8 cellular contexts compared by ENCODE assay signal in genomic region chr12:109833307-109834189, GRCh38. TPM values are rescaled to one million over a fixed set of nuclear protein-coding genes. Genes with fewer than 3 reads are reported as not detected.
A peak's percentile ranks its signal among the peaks of the same experiment; 100 is the strongest.
DNase-seq lines count a peak whose midpoint lies in the region; ATAC-seq and TF ChIP-seq lines count a peak whose summit lies in the region.

TSS of gene TRPV4 (minus strand) at chr12:109833398. CDS start at chr12:109814796, 18,602 bp downstream.

- no peak for TF ChIP-seq CTCF in BJ (IDR thresholded peaks at IDR 0.05; ENCODE audit: insufficient read depth, low read depth, low read length)
- TF ChIP-seq CTCF in osteocyte (IDR thresholded peaks at IDR 0.05): no peak

- H3K27me3 Mint-ChIP-seq in osteocyte (ENCODE audit: unreplicated experiment): peaks cover 4% of the 10 kb centered on the region

- POLR2A ChIA-PET in BJ (lab: Charles Lee): no interaction called here

- intact Hi-C loops in Right ventricle myocardium superior (cut with DNase I): no loop called here

- H3K36me3 Mint-ChIP-seq in osteocyte (ENCODE audit: unreplicated experiment): no peaks in the 10 kb centered on the region

- H3K36me3 ChIP-seq in BJ (ENCODE audit: control insufficient read depth, insufficient read depth, low read length): no peaks in the 10 kb centered on the region

- DNase-seq in BJ (ENCODE audit: low read depth): no peak
- peak; percentile 45 for DNase-seq in Right ventricle myocardium superior
- DNase-seq in osteocyte (ENCODE audit: extremely low spot score, unreplicated experiment): no peak
- no peak for DNase-seq in hypothalamus (lab: John Stamatoyannopoulos, UW)
- no peak for DNase-seq in NCI-H526 treated with DMSO at 0.1 percent for 48 hours (lab: John Stamatoyannopoulos, UW)

- H3K4me3 ChIP-seq in BJ (ENCODE audit: low read depth, low read length): peak within 1 kb of the TSS; percentile 74

- H3K9me3 Mint-ChIP-seq in osteocyte (ENCODE audit: unreplicated experiment): no peaks in the 10 kb centered on the region

- H3K27ac Mint-ChIP-seq in osteocyte (ENCODE audit: unreplicated experiment): no peak within 1 kb of the TSS

- ATAC-seq in SK-N-SH treated with all-trans-retinoic acid at 6 μM for 48 hours: peak; percentile 84
- ATAC-seq in Right ventricle myocardium superior (ENCODE audit: poor library complexity): peak; percentile 74
- no peak for ATAC-seq in HG02884 (IDR thresholded peaks at IDR 0.05; ENCODE audit: unreplicated experiment)
- no peak for ATAC-seq in HG02973 (IDR thresholded peaks at IDR 0.05; ENCODE audit: unreplicated experiment)

- H3K4me1 Mint-ChIP-seq in osteocyte (ENCODE audit: unreplicated experiment): peaks cover 10% of the 10 kb centered on the region

- CTCF ChIA-PET in BJ (lab: Yijun Ruan, JAX): interaction anchor here (1.0 to 4.5 kb wide), 3 partner anchors 11 to 28 kb away, joined by 3 to 31 read pairs (median 4); no protein-coding TSS in a partner anchor

- peak within 1 kb of the TSS; percentile 71 for H3K4me3 Mint-ChIP-seq in osteocyte (ENCODE audit: unreplicated experiment)

- no peaks in the 10 kb centered on the region for H3K27me3 ChIP-seq in BJ (ENCODE audit: control insufficient read depth, insufficient read depth, low read length)

TF ChIP-seq in SK-N-SH treated with all-trans-retinoic acid at 6 μM for 48 hours, 23 proteins besides CTCF, POLR2A, EP300 and RAD21:
- no peak for TF ChIP-seq ZFP3 (CRISPR knock-in tag; IDR thresholded peaks at IDR 0.05)
- TF ChIP-seq ESRRG (CRISPR knock-in tag; IDR thresholded peaks at IDR 0.05): no peak
- no peak for TF ChIP-seq ZC3H10 (CRISPR knock-in tag; IDR thresholded peaks at IDR 0.05)
- no peak for TF ChIP-seq ISL1 (CRISPR knock-in tag; IDR thresholded peaks at IDR 0.05)
- TF ChIP-seq, protein P1, sequence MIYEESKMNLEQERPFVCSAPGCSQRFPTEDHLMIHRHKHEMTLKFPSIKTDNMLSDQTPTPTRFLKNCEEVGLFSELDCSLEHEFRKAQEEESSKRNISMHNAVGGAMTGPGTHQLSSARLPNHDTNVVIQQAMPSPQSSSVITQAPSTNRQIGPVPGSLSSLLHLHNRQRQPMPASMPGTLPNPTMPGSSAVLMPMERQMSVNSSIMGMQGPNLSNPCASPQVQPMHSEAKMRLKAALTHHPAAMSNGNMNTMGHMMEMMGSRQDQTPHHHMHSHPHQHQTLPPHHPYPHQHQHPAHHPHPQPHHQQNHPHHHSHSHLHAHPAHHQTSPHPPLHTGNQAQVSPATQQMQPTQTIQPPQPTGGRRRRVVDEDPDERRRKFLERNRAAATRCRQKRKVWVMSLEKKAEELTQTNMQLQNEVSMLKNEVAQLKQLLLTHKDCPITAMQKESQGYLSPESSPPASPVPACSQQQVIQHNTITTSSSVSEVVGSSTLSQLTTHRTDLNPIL (CRISPR knock-in tag; IDR thresholded peaks at IDR 0.05; ENCODE audit: low read depth): no peak
- no peak for TF ChIP-seq SNAI2 (CRISPR knock-in tag; IDR thresholded peaks at IDR 0.05)
- no peak for TF ChIP-seq TOX (CRISPR knock-in tag; IDR thresholded peaks at IDR 0.05; ENCODE audit: borderline replicate concordance)
- no peak for TF ChIP-seq TSHZ2 (CRISPR knock-in tag; IDR thresholded peaks at IDR 0.05)
- no peak for TF ChIP-seq POU6F1 (CRISPR knock-in tag; IDR thresholded peaks at IDR 0.05; ENCODE audit: borderline replicate concordance, low read depth)
- TF ChIP-seq ZNF565 (CRISPR knock-in tag; conservative IDR thresholded peaks at IDR 0.05; ENCODE audit: low read depth): no peak
- TF ChIP-seq RARB (CRISPR knock-in tag; IDR thresholded peaks at IDR 0.05): no peak
TF ChIP-seq in SK-N-SH treated with all-trans-retinoic acid at 6 μM for 48 hours: peak in this region for 0.

RNA-seq across cellular contexts. Expression of gene TRPV4, which starts in this region (rescaled TPM):
- polyA plus RNA-seq in BJ (2011; rRNA removed): 7.4 and 13.4 TPM in 2 replicates
- 14.2 and 19.8 TPM in 2 replicates for polyA minus RNA-seq in BJ (2011; rRNA and poly(A)+ RNA removed)
- total RNA-seq in Right ventricle myocardium superior: 0.35 TPM
- 1.3 and 1.6 TPM in 2 replicates for total RNA-seq in osteocyte

Comparison
In these comparisons a context has a peak if more than half of its experiments do, and no peak if none do; other contexts are left out.
1. Peak in DNase-seq and ATAC-seq in Right ventricle myocardium superior; RNA of the gene not detected or under 1 TPM.